Comparison of ENCODE assay signal across 16 cellular contexts in genomic region chr11:73468590-73469161, GRCh38.
DNase-seq lines count a peak whose midpoint lies in the region; ATAC-seq and TF ChIP-seq lines count a peak whose summit lies in the region.
"Had no signal": no experiment of that assay in that cellular context is flagged by ENCODE, and none has a peak within 500 bp of the region (broad histone marks: within the 10 kb centered on the region; RNA-seq: fewer than 3 reads in every experiment).

No MANE protein-coding gene starts in this region.

- H3K4me3 ChIP-seq in BLaER1 (no peak overlapping the region), heart left ventricle (no peak overlapping the region), prostate gland (no peak overlapping the region), Peyer's patch (no peak overlapping the region)
- H3K4me3 ChIP-seq: K562 had no signal

- H3K9me3 ChIP-seq in BLaER1 = no peaks in the 10 kb centered on the region
- H3K9me3 ChIP-seq in heart left ventricle = no peaks in the 10 kb centered on the region
- H3K9me3 ChIP-seq in prostate gland = no peaks in the 10 kb centered on the region
- H3K9me3 ChIP-seq in Peyer's patch = no peaks in the 10 kb centered on the region

- no peak for TF ChIP-seq CTCF in heart left ventricle (IDR thresholded peaks at IDR 0.05)
- no peak for TF ChIP-seq CTCF in prostate gland (IDR thresholded peaks at IDR 0.05)
- no peak for TF ChIP-seq CTCF in Peyer's patch (IDR thresholded peaks at IDR 0.05)

- H3K36me3 ChIP-seq in BLaER1 = no peaks in the 10 kb centered on the region
- no peaks in the 10 kb centered on the region for H3K36me3 ChIP-seq in heart left ventricle
- no peaks in the 10 kb centered on the region for H3K36me3 ChIP-seq in prostate gland
- no peaks in the 10 kb centered on the region for H3K36me3 ChIP-seq in Peyer's patch

- intact Hi-C loops in heart left ventricle (cut with DNase I) = loop anchor here in 3 of 10 donors (1.0 to 5.0 kb wide), 3 partner anchors 12 to 129 kb away; partner anchors contain the start of gene FAM168A (in 1 of the 3)
- intact Hi-C loops in prostate gland (cut with DNase I) = loop anchor here (5.0 kb wide), 1 partner anchor 129 kb away; the partner anchor contains the start of gene FAM168A

- H3K9ac ChIP-seq in BLaER1 = no peak overlapping the region

- H3K27ac ChIP-seq in BLaER1 (no peak overlapping the region), heart left ventricle (peak overlapping the region in 9 of 12 donors; percentile 20 to 64 (median 50)), prostate gland (peak overlapping the region; percentile 7 to 33), Peyer's patch (no peak overlapping the region)

- 62 to 73% (median 65%) methylated on average over 3 of the region's 3 CpGs for WGBS in heart left ventricle, 4 donors
- WGBS in prostate gland = 53% methylated on average over 3 of the region's 3 CpGs

- ATAC-seq in heart left ventricle = peak in 1 of 4 donors; percentile 16
- no peak for ATAC-seq in GM21390 (IDR thresholded peaks at IDR 0.05; ENCODE audit: unreplicated experiment)
- ATAC-seq: K562 had no signal

- peak overlapping the region; percentile 77 for H3K4me2 ChIP-seq in BLaER1

- TF ChIP-seq POLR2A in heart left ventricle (IDR thresholded peaks at IDR 0.05) = no peak
- TF ChIP-seq POLR2A in prostate gland (IDR thresholded peaks at IDR 0.05) = no peak
- no peak for TF ChIP-seq POLR2A in Peyer's patch (IDR thresholded peaks at IDR 0.05)

- H3K27me3 ChIP-seq in BLaER1 (no peaks in the 10 kb centered on the region), heart left ventricle (no peaks in the 10 kb centered on the region), prostate gland (replicated peaks; ENCODE audit: insufficient read depth) (no peaks in the 10 kb centered on the region), Peyer's patch (no peaks in the 10 kb centered on the region)

- no peaks in the 10 kb centered on the region for H4K20me1 ChIP-seq in BLaER1

- H3K4me1 ChIP-seq in BLaER1 (peaks cover 45% of the 10 kb centered on the region), heart left ventricle (peaks cover 0 to 65% (median 40%) of the 10 kb centered on the region in 12 donors), prostate gland (replicated peaks) (no peaks in the 10 kb centered on the region), Peyer's patch (no peaks in the 10 kb centered on the region)

- DNase-seq in NCI-H2196 (lab: John Stamatoyannopoulos, UW; ENCODE audit: unreplicated experiment) (peak; percentile 9), heart left ventricle (no peak), prostate gland (ENCODE audit: low spot score) (no peak), nucleus accumbens (lab: John Stamatoyannopoulos, UW) (no peak), Peyer's patch (no peak), ecto neural progenitor cell (ENCODE audit: low spot score) (no peak)
- DNase-seq: DMS 273 treated with DMSO at 0.1 percent for 48 hours, EL, HFFc6, NCI-H187, NCI-H226, NCI-H526 treated with DMSO at 0.1 percent for 48 hours, SHP77 treated with DMSO at 0.1 percent for 48 hours had no signal

Comparison
In these comparisons a context has a peak if more than half of its experiments do, and no peak if none do; other contexts are left out.
1. H3K27ac ChIP-seq: peak in heart left ventricle (9 of 12) and prostate gland (2 of 2); none in BLaER1 (single experiment) and Peyer's patch (0 of 4).